ENCODE assay signal across 31 cellular contexts in the genomic region with DNA sequence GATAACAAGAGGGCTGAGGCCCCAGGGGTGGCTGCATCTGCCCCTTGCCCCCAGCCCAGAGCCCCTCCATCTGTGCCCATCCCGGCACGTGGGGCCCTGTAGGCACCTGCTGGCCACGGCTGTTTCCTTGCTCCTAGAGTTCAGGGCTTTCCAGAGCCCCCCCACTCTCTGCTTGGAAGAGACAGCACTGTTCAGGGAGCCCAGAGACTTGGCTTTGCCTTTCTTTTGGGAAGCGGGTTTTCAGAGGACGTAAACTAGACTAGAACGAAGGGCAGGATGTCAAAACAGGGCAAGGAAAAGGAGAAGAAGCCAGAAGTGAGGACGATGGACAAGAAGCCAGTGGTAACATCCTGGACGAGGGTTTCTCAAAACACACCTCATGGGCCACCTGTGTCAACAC.
"Had no signal": no experiment of that assay in that cellular context is flagged by ENCODE, and none has a peak within 500 bp of the region (broad histone marks: within the 10 kb centered on the region; RNA-seq: fewer than 3 reads in every experiment).

No MANE protein-coding gene starts in this region.

- H3K27ac ChIP-seq: colonic mucosa, esophagus muscularis mucosa, foreskin keratinocyte, gastroesophageal sphincter, heart right ventricle, left lung, ovary, psoas muscle, sigmoid colon, testis, tibial artery had no signal

- H3K4me3 Mint-ChIP-seq: dendritic cell treated with granulocyte-macrophage colony-stimulating factor and Interleukin-4, amounts not matched to agents 40 ng/mL and 50 ng/mL, for 4 days; mesothelial cell of epicardium; naive B cell; natural killer cell treated with Interleukin-12 subunit alpha and Interleukin-12 subunit beta and Interleukin-15 and Interleukin-18, amount 100 ng/mL, for 72 hours; stimulated activated effector memory CD8-positive, alpha-beta T cell treated with anti-CD3 and anti-CD28 coated beads, Interleukin-12 subunit alpha, Interleukin-12 subunit beta, amount 100 ng/mL, for 72 hours; type B pancreatic cell had no signal

- H3K27me3 ChIP-seq: ovary, testis had no signal

- ATAC-seq: foreskin keratinocyte; gastroesophageal sphincter; heart right ventricle; left cardiac atrium; left lung; mucosa of descending colon; psoas muscle; right cardiac atrium; stimulated activated effector memory CD8-positive, alpha-beta T cell treated with anti-CD3 and anti-CD28 coated beads, Interleukin-12 subunit alpha, Interleukin-12 subunit beta, amount 100 ng/mL, for 72 hours; stimulated activated naive CD8-positive, alpha-beta T cell treated with anti-CD3 and anti-CD28 coated beads, Interleukin-15, Interleukin-2, amounts not matched to agents 100 U/mL and 50 U/mL, for 24 hours had no signal

- FAIRE-seq: endothelial cell of umbilical vein, islet of Langerhans had no signal

- H3K9me3 Mint-ChIP-seq: type B pancreatic cell had no signal

- H3K4me3 ChIP-seq: colonic mucosa, esophagus muscularis mucosa, gastroesophageal sphincter, heart right ventricle, left lung, mucosa of descending colon, ovary, psoas muscle, sigmoid colon, testis, tibial artery had no signal

- H3K9me3 ChIP-seq: colonic mucosa, ovary, testis had no signal

- H3K36me3 ChIP-seq: colonic mucosa, esophagus muscularis mucosa, gastroesophageal sphincter, heart right ventricle, left lung, ovary, sigmoid colon, tibial artery had no signal

- H3K4me1 ChIP-seq: colonic mucosa, foreskin keratinocyte, heart right ventricle, left lung, psoas muscle, sigmoid colon, testis had no signal

- H3K27ac Mint-ChIP-seq: dendritic cell treated with granulocyte-macrophage colony-stimulating factor and Interleukin-4, amounts not matched to agents 40 ng/mL and 50 ng/mL, for 4 days; mesothelial cell of epicardium; naive B cell; natural killer cell treated with Interleukin-12 subunit alpha and Interleukin-12 subunit beta and Interleukin-15 and Interleukin-18, amount 100 ng/mL, for 72 hours; stimulated activated effector memory CD8-positive, alpha-beta T cell treated with anti-CD3 and anti-CD28 coated beads, Interleukin-12 subunit alpha, Interleukin-12 subunit beta, amount 100 ng/mL, for 72 hours; type B pancreatic cell had no signal

- H3K36me3 Mint-ChIP-seq: mesothelial cell of epicardium; natural killer cell treated with Interleukin-12 subunit alpha and Interleukin-12 subunit beta and Interleukin-15 and Interleukin-18, amount 100 ng/mL, for 72 hours; stimulated activated effector memory CD8-positive, alpha-beta T cell treated with anti-CD3 and anti-CD28 coated beads, Interleukin-12 subunit alpha, Interleukin-12 subunit beta, amount 100 ng/mL, for 72 hours; type B pancreatic cell had no signal

- DNase-seq: colonic mucosa; effector memory CD4-positive, alpha-beta T cell; foreskin keratinocyte; heart right ventricle; hippocampal formation; left cardiac atrium; left lung; mesenchymal stem cell; mucosa of descending colon; naive B cell; occipital lobe; ovary; posterior cingulate gyrus; psoas muscle; right cardiac atrium; sigmoid colon; stimulated activated CD4-positive, alpha-beta T cell treated with anti-CD3 and anti-CD28 coated beads, Interleukin-2, amount 100 ng/mL, for 24 hours; stimulated activated CD4-positive, alpha-beta T cell treated with anti-CD3 and anti-CD28 coated beads, Interleukin-4, amount 100 ng/mL, for 24 hours; stimulated activated naive CD8-positive, alpha-beta T cell treated with anti-CD3 and anti-CD28 coated beads, Interleukin-15, Interleukin-2, amounts not matched to agents 100 U/mL and 50 U/mL, for 24 hours; substantia nigra; testis; tibial artery had no signal
